ENCODE assay signal across 20 cellular contexts in the genomic region with DNA sequence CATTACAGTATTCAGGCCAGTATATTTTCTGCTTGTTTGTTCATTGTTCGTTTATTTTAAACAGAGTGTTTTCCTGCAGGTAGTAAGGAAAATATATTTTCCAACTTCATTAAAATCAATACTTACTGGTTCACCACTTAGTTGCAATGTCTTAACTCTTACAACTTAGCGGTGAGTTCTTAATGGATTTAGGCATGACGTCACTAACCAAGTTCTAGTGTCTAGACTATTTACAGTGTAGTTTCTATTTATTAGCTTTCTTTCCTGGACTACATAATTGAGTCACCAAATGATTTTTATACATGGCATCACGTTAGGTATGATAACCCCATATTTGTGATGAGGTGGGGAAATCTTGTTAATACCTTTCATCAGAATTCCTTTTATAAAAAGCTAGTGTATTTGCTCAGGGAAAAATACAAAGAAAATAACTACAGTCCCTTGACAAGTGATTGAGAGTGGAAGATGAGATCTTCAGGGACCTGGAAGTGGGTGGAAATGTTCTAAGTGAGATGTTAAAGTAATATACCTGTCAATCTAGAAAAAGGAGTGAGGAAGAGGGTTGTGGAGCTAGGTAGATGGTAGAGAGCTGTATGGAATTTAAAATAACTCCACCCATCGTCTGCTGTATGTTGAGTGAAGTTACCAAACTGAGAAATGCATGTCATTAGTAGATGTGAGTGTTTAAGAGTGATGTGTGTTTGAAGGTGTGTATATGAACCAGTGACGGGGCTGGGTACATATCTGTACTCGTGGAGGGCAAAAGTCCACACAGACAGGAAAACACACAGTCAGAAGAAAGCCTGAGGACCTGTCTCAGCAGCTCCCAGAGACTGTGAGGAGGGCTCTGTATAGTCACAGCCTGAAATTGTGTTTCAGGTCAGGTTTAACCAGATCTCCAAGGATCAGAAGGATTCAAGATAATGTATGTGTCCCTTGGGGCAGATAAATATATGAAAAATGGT.
"Had no signal": no experiment of that assay in that cellular context is flagged by ENCODE, and none has a peak within 500 bp of the region (broad histone marks: within the 10 kb centered on the region; RNA-seq: fewer than 3 reads in every experiment).

No MANE protein-coding gene starts in this region.

- DNase-seq: activated CD4-positive, alpha-beta memory T cell treated with anti-CD3 and anti-CD28 coated beads for 36 hours; activated CD4-positive, alpha-beta T cell treated with anti-CD3 and anti-CD28 coated beads for 48 hours; activated effector memory CD4-positive, alpha-beta T cell treated with Interleukin-2 at 50 U/mL for 16 hours; activated naive CD4-positive, alpha-beta T cell treated with anti-CD3 and anti-CD28 coated beads for 36 hours; activated T-cell treated with anti-CD3 and anti-CD28 coated beads, Interleukin-2, amount 50 U/mL, for 48 hours; amygdala; effector CD4-positive, alpha-beta T cell; hippocampal formation; mucosa of descending colon; occipital lobe; posterior cingulate gyrus; retina; stimulated activated CD4-positive, alpha-beta T cell treated with anti-CD3 and anti-CD28 coated beads, Interleukin-4, amount 100 ng/mL, for 24 hours; substantia nigra; SW 1271; thyroid gland had no signal

- H3K4me3 ChIP-seq: esophagus muscularis mucosa, mucosa of descending colon, thyroid gland had no signal

- H3K27ac Mint-ChIP-seq: activated CD4-positive, alpha-beta memory T cell treated with anti-CD3 and anti-CD28 coated beads for 36 hours; activated naive CD4-positive, alpha-beta T cell treated with anti-CD3 and anti-CD28 coated beads for 36 hours; dendritic cell treated with granulocyte-macrophage colony-stimulating factor and Interleukin-4, amounts not matched to agents 40 ng/mL and 50 ng/mL, for 4 days; stimulated activated naive CD8-positive, alpha-beta T cell treated with anti-CD3 and anti-CD28 coated beads, Interleukin-15, Interleukin-2, amounts not matched to agents 100 ng/mL and 50 ng/mL, for 24 hours had no signal

- H3K4me1 ChIP-seq: thyroid gland had no signal

- H3K27me3 ChIP-seq: esophagus muscularis mucosa, thyroid gland had no signal

- H3K27me3 Mint-ChIP-seq: activated CD4-positive, alpha-beta memory T cell treated with anti-CD3 and anti-CD28 coated beads for 36 hours; dendritic cell treated with granulocyte-macrophage colony-stimulating factor and Interleukin-4, amounts not matched to agents 40 ng/mL and 50 ng/mL, for 4 days; stimulated activated naive CD8-positive, alpha-beta T cell treated with anti-CD3 and anti-CD28 coated beads, Interleukin-15, Interleukin-2, amounts not matched to agents 100 ng/mL and 50 ng/mL, for 24 hours had no signal

- H3K9me3 Mint-ChIP-seq: activated CD4-positive, alpha-beta memory T cell treated with anti-CD3 and anti-CD28 coated beads for 36 hours had no signal

- ATAC-seq: mucosa of descending colon had no signal

- H3K4me1 Mint-ChIP-seq: neural crest cell had no signal

- H3K36me3 ChIP-seq: esophagus muscularis mucosa, thyroid gland had no signal

- H3K4me3 Mint-ChIP-seq: activated CD4-positive, alpha-beta memory T cell treated with anti-CD3 and anti-CD28 coated beads for 36 hours; activated naive CD4-positive, alpha-beta T cell treated with anti-CD3 and anti-CD28 coated beads for 36 hours; dendritic cell treated with granulocyte-macrophage colony-stimulating factor and Interleukin-4, amounts not matched to agents 40 ng/mL and 50 ng/mL, for 4 days; neural crest cell; stimulated activated naive CD8-positive, alpha-beta T cell treated with anti-CD3 and anti-CD28 coated beads, Interleukin-15, Interleukin-2, amounts not matched to agents 100 ng/mL and 50 ng/mL, for 24 hours had no signal

- H3K27ac ChIP-seq: esophagus muscularis mucosa, thyroid gland had no signal

- H3K36me3 Mint-ChIP-seq: activated CD4-positive, alpha-beta memory T cell treated with anti-CD3 and anti-CD28 coated beads for 36 hours had no signal
